In genomic region chr17:55576237-55576998, GRCh38 we compare ENCODE assay signal across 8 cellular contexts.
A peak's percentile ranks its signal among the peaks of the same experiment; 100 is the strongest.
DNase-seq lines count a peak whose midpoint lies in the region; ATAC-seq lines count a peak whose summit lies in the region.

No MANE protein-coding gene starts in this region.

- no peak overlapping the region for H3K4me3 Mint-ChIP-seq in immature natural killer cell

- peaks cover 1 to 2% (median 2%) of the 10 kb centered on the region in 3 donors for H3K27me3 Mint-ChIP-seq in immature natural killer cell (ENCODE audit: low read depth in 3 of 3)

- peak overlapping the region in 4 of 7 experiments; percentile 5 to 26 (median 20) for H3K4me3 ChIP-seq in skin epidermis

- H3K9me3 Mint-ChIP-seq in immature natural killer cell = peaks cover 0 to 2% (median 0%) of the 10 kb centered on the region in 6 donors

- peak; percentile 23 for ATAC-seq in HG02588 (IDR thresholded peaks at IDR 0.05; ENCODE audit: unreplicated experiment)

- DNase-seq in CD1c-positive myeloid dendritic cell (ENCODE audit: extremely low spot score) (peak; percentile 78), SIG-M5 (lab: John Stamatoyannopoulos, UW) (peak; percentile 15), fibroblast of the conjunctiva (ENCODE audit: low read depth) (peak; percentile 73), immature natural killer cell (no peak), hypothalamus (lab: John Stamatoyannopoulos, UW) (no peak), NCI-H2171 treated with DMSO at 0.1 percent for 48 hours (lab: John Stamatoyannopoulos, UW) (no peak)

- H3K27ac Mint-ChIP-seq in immature natural killer cell = no peak overlapping the region

- peak overlapping the region in 17 of 21 experiments; percentile 48 to 89 (median 73) for H3K27ac ChIP-seq in skin epidermis

- H3K36me3 Mint-ChIP-seq in immature natural killer cell = no peaks in the 10 kb centered on the region

- H3K4me1 Mint-ChIP-seq in immature natural killer cell = no peaks in the 10 kb centered on the region

Comparison
In these comparisons a context has a peak if more than half of its experiments do, and no peak if none do; other contexts are left out.
1. DNase-seq: peak in CD1c-positive myeloid dendritic cell (single experiment), SIG-M5 (single experiment) and fibroblast of the conjunctiva (single experiment); none in immature natural killer cell (0 of 3), hypothalamus (0 of 51) and NCI-H2171 treated with DMSO at 0.1 percent for 48 hours (single experiment).